ENCODE assay signal across 24 cellular contexts in the genomic region with DNA sequence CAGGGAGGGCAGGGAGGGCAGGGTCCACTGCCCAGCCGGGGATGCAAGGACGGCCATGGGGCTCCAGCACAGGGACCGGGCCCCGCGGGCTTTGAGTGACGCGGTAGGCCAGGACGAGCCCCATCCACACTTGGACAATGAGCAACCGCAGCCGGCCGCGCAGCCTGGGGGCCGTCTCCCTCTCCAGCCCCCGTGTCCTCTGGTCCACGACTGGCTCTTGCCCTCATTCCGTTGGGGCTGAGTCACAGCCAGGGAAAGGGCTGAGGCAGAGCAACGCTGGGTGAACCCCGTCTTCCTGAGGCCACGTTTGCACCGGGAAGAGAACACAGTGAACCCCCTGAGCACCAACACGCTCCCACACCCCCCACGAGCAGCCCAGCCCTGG. TPM values are rescaled to one million over a fixed set of nuclear protein-coding genes. Genes with fewer than 3 reads are reported as not detected.
DNase-seq lines count a peak whose midpoint lies in the region; ATAC-seq and TF ChIP-seq lines count a peak whose summit lies in the region.
"Had no signal": no experiment of that assay in that cellular context is flagged by ENCODE, and none has a peak within 500 bp of the region (broad histone marks: within the 10 kb centered on the region; RNA-seq: fewer than 3 reads in every experiment).

No MANE protein-coding gene starts in this region.

- H3K4me2 ChIP-seq in skeletal muscle satellite cell (ENCODE audit: low read length): peak overlapping the region; percentile 40

- TF ChIP-seq POLR2A in Peyer's patch (IDR thresholded peaks at IDR 0.05) (no peak), tibial nerve (IDR thresholded peaks at IDR 0.05) (no peak)

- no peaks in the 10 kb centered on the region for H3K36me3 ChIP-seq in Peyer's patch
- H3K36me3 ChIP-seq in skeletal muscle satellite cell (ENCODE audit: insufficient read depth, low read length): no peaks in the 10 kb centered on the region
- peaks cover 0 to 14% (median 0%) of the 10 kb centered on the region in 3 donors for H3K36me3 ChIP-seq in tibial nerve
- H3K36me3 ChIP-seq: SJSA1 had no signal

- DNase-seq in Daoy (ENCODE audit: low read depth) (peak; percentile 73), Peyer's patch (peak in 2 of 3 donors; percentile 41 to 44), foreskin keratinocyte (no peak), tibial nerve (ENCODE audit: low spot score in 2 of 2) (no peak), NOMO-1 (lab: John Stamatoyannopoulos, UW; ENCODE audit: unreplicated experiment in 2 of 2) (no peak)
- DNase-seq: activated CD4-positive, alpha-beta memory T cell treated with anti-CD3 and anti-CD28 coated beads for 36 hours; activated CD4-positive, CD25-positive, alpha-beta regulatory T cell treated with anti-CD3 and anti-CD28 coated beads, Interleukin-2, amount 50 U/mL, for 72 hours; activated CD8-positive, alpha-beta memory T cell treated with anti-CD3 and anti-CD28 coated beads, Interleukin-2, amount 50 U/mL, for 48 hours; activated naive CD4-positive, alpha-beta T cell treated with anti-CD3 and anti-CD28 coated beads, Interleukin-2, amount 50 U/mL, for 16 hours; amniotic stem cell; glutamatergic neuron; islet precursor cell; lower lobe of right lung; NCI-H1105; NCI-H1930; NCI-H524; NK-92 treated with Interleukin-12 subunit alpha and Interleukin-12 subunit beta, amount 100 ng/mL, for 24 hours had no signal

- TF ChIP-seq EP300 in tibial nerve (IDR thresholded peaks at IDR 0.05): no peak

- ATAC-seq in foreskin keratinocyte: peak; percentile 65
- ATAC-seq in HG03521 (IDR thresholded peaks at IDR 0.05; ENCODE audit: unreplicated experiment): no peak

- peak overlapping the region; percentile 26 for H3K9ac ChIP-seq in skeletal muscle satellite cell (ENCODE audit: low read depth, low read length)

- H3K4me3 ChIP-seq in Peyer's patch: no peak overlapping the region
- H3K4me3 ChIP-seq in skeletal muscle satellite cell (ENCODE audit: low read length): no peak overlapping the region
- no peak overlapping the region for H3K4me3 ChIP-seq in tibial nerve
- H3K4me3 ChIP-seq: lower lobe of right lung, SJSA1, thoracic aorta had no signal

- H3K27ac ChIP-seq in Peyer's patch (no peak overlapping the region), foreskin keratinocyte (no peak overlapping the region), tibial nerve (no peak overlapping the region)
- H3K27ac ChIP-seq: C4-2B, lower lobe of right lung, SJSA1, thoracic aorta had no signal

- TF ChIP-seq CTCF in Peyer's patch (IDR thresholded peaks at IDR 0.05) (no peak), foreskin keratinocyte (conservative IDR thresholded peaks at IDR 0.05) (no peak), tibial nerve (IDR thresholded peaks at IDR 0.05) (no peak)

- H3K4me1 ChIP-seq in Peyer's patch: peaks cover 0 to 9% (median 0%) of the 10 kb centered on the region in 4 donors
- H3K4me1 ChIP-seq in foreskin keratinocyte: peaks cover 11% of the 10 kb centered on the region
- peaks cover 14% of the 10 kb centered on the region for H3K4me1 ChIP-seq in skeletal muscle satellite cell (ENCODE audit: control insufficient read depth, insufficient read depth, low read length)
- peaks cover 0 to 12% (median 2%) of the 10 kb centered on the region in 4 donors for H3K4me1 ChIP-seq in tibial nerve

- whole genome bisulfite sequencing in tibial nerve, 2 donors: 72 to 79% methylated on average over 14 to 22 of the region's 22 CpGs

- H3K27me3 ChIP-seq in Peyer's patch: peaks cover 0 to 11% of the 10 kb centered on the region in 2 donors
- peaks cover 7% of the 10 kb centered on the region for H3K27me3 ChIP-seq in foreskin keratinocyte
- no peaks in the 10 kb centered on the region for H3K27me3 ChIP-seq in skeletal muscle satellite cell (ENCODE audit: control insufficient read depth, insufficient read depth, low read length)
- no peaks in the 10 kb centered on the region for H3K27me3 ChIP-seq in tibial nerve

- H3K9me3 ChIP-seq in Peyer's patch (no peaks in the 10 kb centered on the region), skeletal muscle satellite cell (replicated peaks; ENCODE audit: low read length) (no peaks in the 10 kb centered on the region), tibial nerve (no peaks in the 10 kb centered on the region)
- H3K9me3 ChIP-seq: lower lobe of right lung, thoracic aorta had no signal

RNA-seq across cellular contexts. Expression of a gene that starts 23.7 kb away (rescaled TPM):
- 0.60 and 0.86 TPM in 2 replicates for total RNA-seq in Daoy (2014; rRNA removed; shearing (Covaris generic))
- 1 to 10 TPM in 3 of 4 donors, not detected in 1; 1.4 to 2.5 (median 2.1) TPM for total RNA-seq in Peyer's patch
- total RNA-seq in foreskin keratinocyte: 0.11 TPM in 1 of 2 replicates, not detected in the other
- 0.01 and 0.06 TPM in 2 replicates for polyA plus RNA-seq in foreskin keratinocyte
- total RNA-seq in skeletal muscle satellite cell (2012; rRNA removed): not detected in 2 replicates
- 10 to 100 TPM in 2 of 4 donors, 1 to 10 TPM in 2; 7.7 to 16.2 (median 11.3) TPM for total RNA-seq in tibial nerve
- total RNA-seq: activated CD4-positive, alpha-beta memory T cell treated with anti-CD3 and anti-CD28 coated beads for 36 hours; posterior vena cava; SJSA1; T-helper 1 cell treated with Interleukin-12 subunit alpha and Interleukin-12 subunit beta and Interleukin-4 antibody, amounts not matched to agents 30 ng/mL and 1 ng/mL, for 36 hours had no signal

Comparison
In these comparisons a context has a peak if more than half of its experiments do, and no peak if none do; other contexts are left out.
1. DNase-seq: peak in Daoy (single experiment) and Peyer's patch (2 of 3); none in foreskin keratinocyte (0 of 2), tibial nerve (0 of 2) and NOMO-1 (0 of 2).